Comparison of ENCODE assay signal across 17 cellular contexts in genomic region chr14:24928501-24928900, GRCh38.
DNase-seq lines count a peak whose midpoint lies in the region; ATAC-seq, FAIRE-seq and TF ChIP-seq lines count a peak whose summit lies in the region.
"Had no signal": no experiment of that assay in that cellular context is flagged by ENCODE, and none has a peak within 500 bp of the region (broad histone marks: within the 10 kb centered on the region; RNA-seq: fewer than 3 reads in every experiment).

No MANE protein-coding gene starts in this region.

- H3K9ac ChIP-seq in fibroblast of lung (ENCODE audit: insufficient read depth, low read length), result no peak overlapping the region
- H3K9ac ChIP-seq: KMS-11 had no signal

- no peaks in the 10 kb centered on the region for H3K4me1 ChIP-seq in fibroblast of lung (ENCODE audit: control insufficient read depth, extremely low read depth, insufficient read depth, low read length)
- peaks cover 11 to 25% (median 22%) of the 10 kb centered on the region in 3 donors for H3K4me1 ChIP-seq in pancreas
- H3K4me1 ChIP-seq: Caco-2 had no signal

- no peaks in the 10 kb centered on the region for H3K9me3 ChIP-seq in fibroblast of lung (ENCODE audit: control insufficient read depth, insufficient read depth, low read depth, low read length)
- no peaks in the 10 kb centered on the region for H3K9me3 ChIP-seq in pancreas
- H3K9me3 ChIP-seq: Caco-2 had no signal

- TF ChIP-seq POLR2A in lower leg skin (IDR thresholded peaks at IDR 0.05), result no peak
- no peak for TF ChIP-seq POLR2A in GM12892 (IDR thresholded peaks at IDR 0.05; ENCODE audit: low read depth, low read length)

- intact Hi-C loops in pancreas (cut with DNase I), result no loop called here
- intact Hi-C loops in lower leg skin (cut with DNase I; ENCODE audit: low total_unique reads), result no loop called here

- H3K27ac ChIP-seq in fibroblast of lung (ENCODE audit: insufficient read depth, low read length) (no peak overlapping the region), pancreas (peak overlapping the region in 1 of 4 donors; percentile 42)
- H3K27ac ChIP-seq: KMS-11 had no signal

- no peaks in the 10 kb centered on the region for H3K36me3 ChIP-seq in fibroblast of lung (ENCODE audit: control insufficient read depth, insufficient read depth, low read length)
- no peaks in the 10 kb centered on the region for H3K36me3 ChIP-seq in pancreas

- no peak overlapping the region for H3K4me2 ChIP-seq in fibroblast of lung (ENCODE audit: extremely low read depth, insufficient read depth, low read length)
- H3K4me2 ChIP-seq: KMS-11 had no signal

- ATAC-seq in pancreas, result peak in 3 of 4 donors; percentile 19 to 43 (median 41)
- ATAC-seq: HepG2 had no signal

- no peak overlapping the region for H3K4me3 ChIP-seq in fibroblast of lung (replicated peaks in 1 of 4; ENCODE audit: control extremely low read depth in 1 of 4, insufficient read depth in 1 of 4, low read depth in 3 of 4, low read length in 4 of 4)
- H3K4me3 ChIP-seq in pancreas, result no peak overlapping the region
- no peak overlapping the region for H3K4me3 ChIP-seq in lower leg skin (ENCODE audit: low read depth, poor library complexity, severe bottlenecking)

- H3K79me2 ChIP-seq in fibroblast of lung (ENCODE audit: control insufficient read depth, insufficient read depth, low read length), result no peaks in the 10 kb centered on the region

- no peak overlapping the region for H2AFZ ChIP-seq in fibroblast of lung (ENCODE audit: low read length)

- H3K27me3 ChIP-seq in fibroblast of lung (ENCODE audit: control insufficient read depth, insufficient read depth, low read length), result no peaks in the 10 kb centered on the region
- no peaks in the 10 kb centered on the region for H3K27me3 ChIP-seq in pancreas

- TF ChIP-seq CTCF in fibroblast of lung (conservative IDR thresholded peaks at IDR 0.05 in 1 of 2, IDR thresholded peaks at IDR 0.05 in 1 of 2; ENCODE audit: low read depth in 1 of 2, low read length in 2 of 2) (no peak), pancreas (IDR thresholded peaks at IDR 0.05) (no peak), lower leg skin (IDR thresholded peaks at IDR 0.05) (no peak)

- 12 to 23% methylated on average over 1 of the region's 1 CpG for WGBS in pancreas, 2 donors
- WGBS in lower leg skin, 2 donors, result 45 to 54% methylated on average over 1 of the region's 1 CpG

- FAIRE-seq in pancreas (lab: Jason Lieb, UNC) (no peak), GM12892 (lab: Jason Lieb, UNC) (no peak)
- FAIRE-seq: H1, HepG2 had no signal

- no peaks in the 10 kb centered on the region for H4K20me1 ChIP-seq in fibroblast of lung (ENCODE audit: control insufficient read depth, extremely low read depth, insufficient read depth, low read length)

- DNase-seq in HCEC 1CT, result peak; percentile 27
- peak; percentile 78 for DNase-seq in LHCN-M2 (ENCODE audit: low read depth)
- peak; percentile 12 to 42 for DNase-seq in fibroblast of lung (ENCODE audit: low read depth in 2 of 2)
- no peak for DNase-seq in pancreas
- no peak for DNase-seq in lower leg skin (ENCODE audit: low spot score in 2 of 2)
- DNase-seq in NCI-H524 treated with DMSO at 0.1 percent for 48 hours (lab: John Stamatoyannopoulos, UW), result no peak
- no peak for DNase-seq in GM12892 (ENCODE audit: insufficient read length)
- DNase-seq: ACHN, AML-193, Caco-2, EL, NCI-H1092, NCI-H446 treated with DMSO at 0.1 percent for 48 hours, NCI-H774 had no signal

Comparison
In these comparisons a context has a peak if more than half of its experiments do, and no peak if none do; other contexts are left out.
1. DNase-seq: peak in HCEC 1CT (single experiment), LHCN-M2 (single experiment) and fibroblast of lung (2 of 2); none in pancreas (0 of 6), lower leg skin (0 of 2), NCI-H524 treated with DMSO at 0.1 percent for 48 hours (single experiment) and GM12892 (single experiment).